13 cellular contexts compared by ENCODE assay signal in genomic region chr9:93466416-93467061, GRCh38. TPM values are rescaled to one million over a fixed set of nuclear protein-coding genes. Genes with fewer than 3 reads are reported as not detected.
DNase-seq lines count a peak whose midpoint lies in the region; ATAC-seq, FAIRE-seq and TF ChIP-seq lines count a peak whose summit lies in the region.
"Had no signal": no experiment of that assay in that cellular context is flagged by ENCODE, and none has a peak within 500 bp of the region (broad histone marks: within the 10 kb centered on the region; RNA-seq: fewer than 3 reads in every experiment).

No MANE protein-coding gene starts in this region.

- TF ChIP-seq CTCF in A549 (IDR thresholded peaks at IDR 0.05), result no peak
- no peak for TF ChIP-seq CTCF in HEK293 (tag by site-specific recombination; IDR thresholded peaks at IDR 0.05)
- TF ChIP-seq CTCF in right lobe of liver (IDR thresholded peaks at IDR 0.05), result no peak
- no peak for TF ChIP-seq CTCF in GM10248 (IDR thresholded peaks at IDR 0.05; ENCODE audit: control extremely low read depth, extremely low read depth, low read depth, missing control alignments)

- DNase-seq in A549 (ENCODE audit: low read depth in 1 of 2, low spot score in 1 of 2) (no peak), right lobe of liver (no peak), NOMO-1 treated with DMSO at 0.1 percent for 48 hours (lab: John Stamatoyannopoulos, UW; ENCODE audit: unreplicated experiment) (no peak), GM10248 (ENCODE audit: extremely low spot score) (no peak)
- DNase-seq in stimulated activated naive CD4-positive, alpha-beta T cell (lab: John Stamatoyannopoulos, UW), result no peak
- DNase-seq: cortex of kidney, GOT3, NCI-H1417 treated with DMSO at 0.1 percent for 48 hours, SHP77 treated with DMSO at 0.1 percent for 48 hours had no signal

- peaks cover 21% of the 10 kb centered on the region for H3K36me3 Mint-ChIP-seq in activated T-helper 17 cell treated with anti-CD3 and anti-CD28 coated beads, Interleukin-2, amount 50 U/mL, for 72 hours (ENCODE audit: low read depth)

- TF ChIP-seq RAD21 in A549 (conservative IDR thresholded peaks at IDR 0.05 in 1 of 2, IDR thresholded peaks at IDR 0.05 in 1 of 2), result no peak

- H3K27me3 Mint-ChIP-seq in activated T-helper 17 cell treated with anti-CD3 and anti-CD28 coated beads, Interleukin-2, amount 50 U/mL, for 72 hours, result no peaks in the 10 kb centered on the region
- H3K27me3 Mint-ChIP-seq: progenitor cell of endocrine pancreas had no signal

- peaks cover 71% of the 10 kb centered on the region for H3K4me1 Mint-ChIP-seq in activated T-helper 17 cell treated with anti-CD3 and anti-CD28 coated beads, Interleukin-2, amount 50 U/mL, for 72 hours

- peak overlapping the region; percentile 98 for H3K4me2 ChIP-seq in A549

- no peaks in the 10 kb centered on the region for H3K9me3 Mint-ChIP-seq in activated T-helper 17 cell treated with anti-CD3 and anti-CD28 coated beads, Interleukin-2, amount 50 U/mL, for 72 hours

- H3K36me3 ChIP-seq in HEK293 (ENCODE audit: control insufficient read depth in 2 of 2, insufficient read depth in 1 of 2, low read length in 2 of 2) (peaks cover 0 to 8% of the 10 kb centered on the region in 2 experiments; a peak in 1 of 3 replicates), right lobe of liver (no peaks in the 10 kb centered on the region)

- peak overlapping the region; percentile 75 for H3K4me3 Mint-ChIP-seq in activated T-helper 17 cell treated with anti-CD3 and anti-CD28 coated beads, Interleukin-2, amount 50 U/mL, for 72 hours

- H3K27me3 ChIP-seq in right lobe of liver, result no peaks in the 10 kb centered on the region

- ATAC-seq in A549 (peak; percentile 50 to 51), right lobe of liver (peak in 2 of 4 donors; percentile 19 to 20), HG02678 (IDR thresholded peaks at IDR 0.05; ENCODE audit: unreplicated experiment) (no peak)
- ATAC-seq in activated T-helper 17 cell treated with anti-CD3 and anti-CD28 coated beads, Interleukin-2, amount 50 U/mL, for 72 hours (replicated peaks), result peak; percentile 16

- H3K9me3 ChIP-seq in A549 (no peaks in the 10 kb centered on the region), HEK293 (ENCODE audit: control insufficient read depth, insufficient read depth, low read depth, low read length) (no peaks in the 10 kb centered on the region), right lobe of liver (no peaks in the 10 kb centered on the region)

- 31% methylated on average over 7 of the region's 7 CpGs for WGBS in A549 (ENCODE audit: missing lambda C conversion rate)
- 38% methylated on average over 6 of the region's 7 CpGs for WGBS in right lobe of liver (ENCODE audit: insufficient coverage, low coverage, low lambda C conversion rate, missing lambda C conversion rate)

- FAIRE-seq in A549 (lab: Jason Lieb, UNC), result no peak

- no peak for TF ChIP-seq POLR2A in A549 (IDR thresholded peaks at IDR 0.05; ENCODE audit: low read length)
- no peak for TF ChIP-seq POLR2A in right lobe of liver (IDR thresholded peaks at IDR 0.05)

- peak overlapping the region; percentile 84 for H3K27ac ChIP-seq in A549
- no peak overlapping the region for H3K27ac ChIP-seq in HEK293 (ENCODE audit: extremely low read depth, low read depth, low read length)
- H3K27ac ChIP-seq in right lobe of liver, result peak overlapping the region in 2 of 3 donors; percentile 38 to 45

- CTCF ChIA-PET in A549 (lab: Yijun Ruan, JAX), result interaction anchor here (1.5 kb wide), 1 partner anchor 13 kb away, joined by 5 read pairs; the partner anchor contains the start of gene FAM120AOS
- CTCF ChIA-PET in HEK293 (lab: Yijun Ruan, JAX), result interaction anchor here (0.5 kb wide), 1 partner anchor 13 kb away, joined by 3 read pairs; no protein-coding TSS in a partner anchor
- CTCF ChIA-PET in GM10248 (lab: Yijun Ruan, JAX), result interaction anchor here (0.6 to 1.2 kb wide), 2 partner anchors 13 to 100 kb away, joined by 3 to 5 read pairs; no protein-coding TSS in a partner anchor

- POLR2A ChIA-PET in A549 (lab: Yijun Ruan, JAX), result no interaction called here
- POLR2A ChIA-PET in HEK293 (lab: Yijun Ruan, JAX), result interaction anchor here (0.7 to 1.3 kb wide), 2 partner anchors 13 kb away, joined by 3 to 5 read pairs; partner anchors contain the start of gene FAM120AOS
- POLR2A ChIA-PET in GM10248 (lab: Yijun Ruan, JAX), result no interaction called here

- intact Hi-C loops in right lobe of liver (cut with DNase I), result no loop called here

- H3K4me3 ChIP-seq in A549 (peak overlapping the region; percentile 32; the same call in 2 of the 3 replicates), HEK293 (ENCODE audit: low read depth, low read length) (no peak overlapping the region), right lobe of liver (no peak overlapping the region)

- peaks cover 90% of the 10 kb centered on the region for H3K4me1 ChIP-seq in A549
- peaks cover 42% of the 10 kb centered on the region for H3K4me1 ChIP-seq in HEK293 (ENCODE audit: control insufficient read depth, insufficient read depth, low read length)
- peaks cover 3 to 57% (median 22%) of the 10 kb centered on the region in 4 donors for H3K4me1 ChIP-seq in right lobe of liver

- peak overlapping the region; percentile 68 for H3K27ac Mint-ChIP-seq in activated T-helper 17 cell treated with anti-CD3 and anti-CD28 coated beads, Interleukin-2, amount 50 U/mL, for 72 hours

- no peak for TF ChIP-seq EP300 in A549 (IDR thresholded peaks at IDR 0.05)

TF ChIP-seq in A549, 52 proteins besides CTCF, POLR2A, EP300 and RAD21 (continues in another document):
- TF ChIP-seq, protein P1, sequence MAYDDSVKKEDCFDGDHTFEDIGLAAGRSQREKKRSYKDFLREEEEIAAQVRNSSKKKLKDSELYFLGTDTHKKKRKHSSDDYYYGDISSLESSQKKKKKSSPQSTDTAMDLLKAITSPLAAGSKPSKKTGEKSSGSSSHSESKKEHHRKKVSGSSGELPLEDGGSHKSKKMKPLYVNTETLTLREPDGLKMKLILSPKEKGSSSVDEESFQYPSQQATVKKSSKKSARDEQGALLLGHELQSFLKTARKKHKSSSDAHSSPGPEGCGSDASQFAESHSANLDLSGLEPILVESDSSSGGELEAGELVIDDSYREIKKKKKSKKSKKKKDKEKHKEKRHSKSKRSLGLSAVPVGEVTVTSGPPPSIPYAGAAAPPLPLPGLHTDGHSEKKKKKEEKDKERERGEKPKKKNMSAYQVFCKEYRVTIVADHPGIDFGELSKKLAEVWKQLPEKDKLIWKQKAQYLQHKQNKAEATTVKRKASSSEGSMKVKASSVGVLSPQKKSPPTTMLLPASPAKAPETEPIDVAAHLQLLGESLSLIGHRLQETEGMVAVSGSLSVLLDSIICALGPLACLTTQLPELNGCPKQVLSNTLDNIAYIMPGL (CRISPR knock-in tag; IDR thresholded peaks at IDR 0.05; ENCODE audit: borderline replicate concordance), result no peak
- TF ChIP-seq SREBF2 (IDR thresholded peaks at IDR 0.05) (no peak), HOXB13 (CRISPR knock-in tag; IDR thresholded peaks at IDR 0.05; ENCODE audit: low read depth) (no peak), HOXA7 (CRISPR knock-in tag; IDR thresholded peaks at IDR 0.05) (no peak), SMC3 (IDR thresholded peaks at IDR 0.05) (no peak), ZFP36 (IDR thresholded peaks at IDR 0.05; ENCODE audit: borderline replicate concordance, partially characterized antibody) (no peak)

TF ChIP-seq in HEK293, 187 proteins besides CTCF, POLR2A, EP300 and RAD21:
- TF ChIP-seq ZNF37A (tag by site-specific recombination; IDR thresholded peaks at IDR 0.05) (no peak), YY2 (tag by site-specific recombination; IDR thresholded peaks at IDR 0.05) (no peak), ZBTB20 (tag by site-specific recombination; IDR thresholded peaks at IDR 0.05) (peak; percentile 83), ZSCAN30 (tag by site-specific recombination; IDR thresholded peaks at IDR 0.05) (no peak)
- TF ChIP-seq, protein P2, sequence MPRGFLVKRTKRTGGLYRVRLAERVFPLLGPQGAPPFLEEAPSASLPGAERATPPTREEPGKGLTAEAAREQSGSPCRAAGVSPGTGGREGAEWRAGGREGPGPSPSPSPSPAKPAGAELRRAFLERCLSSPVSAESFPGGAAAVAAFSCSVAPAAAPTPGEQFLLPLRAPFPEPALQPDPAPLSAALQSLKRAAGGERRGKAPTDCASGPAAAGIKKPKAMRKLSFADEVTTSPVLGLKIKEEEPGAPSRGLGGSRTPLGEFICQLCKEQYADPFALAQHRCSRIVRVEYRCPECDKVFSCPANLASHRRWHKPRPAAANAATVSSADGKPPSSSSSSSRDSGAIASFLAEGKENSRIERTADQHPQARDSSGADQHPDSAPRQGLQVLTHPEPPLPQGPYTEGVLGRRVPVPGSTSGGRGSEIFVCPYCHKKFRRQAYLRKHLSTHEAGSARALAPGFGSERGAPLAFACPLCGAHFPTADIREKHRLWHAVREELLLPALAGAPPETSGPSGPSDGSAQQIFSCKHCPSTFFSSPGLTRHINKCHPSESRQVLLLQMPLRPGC (tag by site-specific recombination; IDR thresholded peaks at IDR 0.05), result no peak

RNA-seq across cellular contexts. Expression of gene FAM120AOS, which starts 13.2 kb away (rescaled TPM):
- 79.7 and 85.3 TPM in 2 replicates for polyA plus RNA-seq in A549 (2011; rRNA removed)
- polyA plus RNA-seq in A549 (2012; cell fraction: cytosol; rRNA removed), result 31.9 and 35.3 TPM in 2 replicates
- polyA plus RNA-seq in A549 (2012; cell fraction: nucleus; rRNA removed), result 13.8 and 16.0 TPM in 2 replicates
- polyA plus RNA-seq in A549 (2017; fragmentation: RNase III; extraction: RNeasy Plus Mini Kit Qiagen cat#74134 plus additional on column Dnase treatment), result 37.1 to 40.7 TPM (median 38.7 TPM) in 3 replicates
- 40.1 and 41.6 TPM in 2 replicates for polyA minus RNA-seq in A549 (2011; rRNA and poly(A)+ RNA removed)
- 10 to 100 TPM; 30.2 to 40.8 TPM for total RNA-seq in activated T-helper 17 cell treated with anti-CD3 and anti-CD28 coated beads, Interleukin-2, amount 50 U/mL, for 72 hours
- total RNA-seq in right lobe of liver, result 10 to 100 TPM; 14.4 to 20.8 (median 17.9) TPM

RNA-seq across cellular contexts. Expression of gene FAM120A, which starts 15.1 kb away (rescaled TPM):
- polyA plus RNA-seq in A549 (2011; rRNA removed), result 105 and 111 TPM in 2 replicates
- 70.9 and 86.8 TPM in 2 replicates for polyA plus RNA-seq in A549 (2012; cell fraction: cytosol; rRNA removed)
- 50.6 and 59.2 TPM in 2 replicates for polyA plus RNA-seq in A549 (2012; cell fraction: nucleus; rRNA removed)
- 86.3 to 91.9 TPM (median 88.7 TPM) in 3 replicates for polyA plus RNA-seq in A549 (2017; fragmentation: RNase III; extraction: RNeasy Plus Mini Kit Qiagen cat#74134 plus additional on column Dnase treatment)
- polyA minus RNA-seq in A549 (2011; rRNA and poly(A)+ RNA removed), result 191 and 279 TPM in 2 replicates
- total RNA-seq in activated T-helper 17 cell treated with anti-CD3 and anti-CD28 coated beads, Interleukin-2, amount 50 U/mL, for 72 hours, result 100 to 1,000 TPM in 1 of 2 donors, 10 to 100 TPM in 1; 87.1 to 151 TPM
- 10 to 100 TPM; 61.9 to 92.1 (median 76.0) TPM for total RNA-seq in right lobe of liver
